11 cellular contexts compared by ENCODE assay signal in genomic region chr7:117827861-117828260, GRCh38. TPM values are rescaled to one million over a fixed set of nuclear protein-coding genes. Genes with fewer than 3 reads are reported as not detected.
DNase-seq lines count a peak whose midpoint lies in the region; FAIRE-seq and TF ChIP-seq lines count a peak whose summit lies in the region.
"Had no signal": no experiment of that assay in that cellular context is flagged by ENCODE, and none has a peak within 500 bp of the region (broad histone marks: within the 10 kb centered on the region; RNA-seq: fewer than 3 reads in every experiment).

No MANE protein-coding gene starts in this region.

- H3K4me1 Mint-ChIP-seq in activated CD4-positive, alpha-beta T cell treated with anti-CD3 and anti-CD28 coated beads, Interleukin-2, amount 10 ng/mL, durations not matched to agents 24 days and 14 days: no peaks in the 10 kb centered on the region

- POLR2A ChIA-PET in AG04449 (lab: Yijun Ruan, JAX): no interaction called here

- H3K9me3 Mint-ChIP-seq in activated CD4-positive, alpha-beta T cell treated with anti-CD3 and anti-CD28 coated beads, Interleukin-2, amount 10 ng/mL, durations not matched to agents 24 days and 14 days: no peaks in the 10 kb centered on the region

- H3K9ac ChIP-seq in HUES48 (ENCODE audit: low read depth, low read length): no peak overlapping the region

- intact Hi-C loops in activated CD4-positive, alpha-beta T cell treated with anti-CD3 and anti-CD28 coated beads, Interleukin-2, amount 10 ng/mL, durations not matched to agents 24 days and 14 days (cut with micrococcal nuclease): no loop called here

- CTCF ChIA-PET in AG04449 (lab: Yijun Ruan, JAX): no interaction called here

- TF ChIP-seq CTCF in AG04449 (IDR thresholded peaks at IDR 0.05; ENCODE audit: insufficient read depth, low read length, missing control alignments): no peak

- H3K4me3 ChIP-seq in AG04449 (ENCODE audit: low read depth, low read length) (no peak overlapping the region), HUES48 (ENCODE audit: low read depth, low read length) (no peak overlapping the region), small intestine (ENCODE audit: low read depth in 1 of 2, low read length in 2 of 2) (no peak overlapping the region)

- FAIRE-seq in small intestine (lab: Jason Lieb, UNC): no peak

- peaks cover 7% of the 10 kb centered on the region for H3K4me1 ChIP-seq in HUES48 (ENCODE audit: control insufficient read depth, insufficient read depth, low read length)
- H3K4me1 ChIP-seq in small intestine (ENCODE audit: control insufficient read depth in 2 of 2, insufficient read depth in 1 of 2, low read depth in 1 of 2, low read length in 1 of 2): peaks cover 0 to 6% of the 10 kb centered on the region in 2 donors

- no peaks in the 10 kb centered on the region for H3K36me3 ChIP-seq in HUES48 (ENCODE audit: control insufficient read depth, insufficient read depth, low read length)
- H3K36me3 ChIP-seq in small intestine (ENCODE audit: control insufficient read depth in 2 of 2, insufficient read depth in 2 of 2, low read length in 2 of 2): no peaks in the 10 kb centered on the region

- no peak overlapping the region for H3K27ac Mint-ChIP-seq in activated CD4-positive, alpha-beta T cell treated with anti-CD3 and anti-CD28 coated beads, Interleukin-2, amount 10 ng/mL, durations not matched to agents 24 days and 14 days

- WGBS in small intestine, 3 donors: 53 to 68% (median 56%) methylated on average over 2 of the region's 2 CpGs

- H3K27me3 Mint-ChIP-seq in activated CD4-positive, alpha-beta T cell treated with anti-CD3 and anti-CD28 coated beads, Interleukin-2, amount 10 ng/mL, durations not matched to agents 24 days and 14 days: peaks cover 2% of the 10 kb centered on the region

- DNase-seq in AG04449 (ENCODE audit: low read depth, low spot score) (peak; percentile 23), astrocyte of the hippocampus (ENCODE audit: low read depth, low spot score) (peak; percentile 87), kidney tubule cell (ENCODE audit: low spot score) (peak; percentile 86), small intestine (no peak)
- DNase-seq in activated CD4-positive, alpha-beta T cell treated with anti-CD3 and anti-CD28 coated beads, Interleukin-2, amount 10 ng/mL, durations not matched to agents 24 days and 14 days: no peak
- DNase-seq in stimulated activated CD4-positive, alpha-beta T cell treated with anti-CD3 and anti-CD28 coated beads, Interleukin-4, amount 100 ng/mL, for 24 hours: no peak
- DNase-seq in activated CD4-positive, alpha-beta T cell treated with anti-CD3 and anti-CD28 coated beads, Interleukin-2, amount 50 U/mL, for 48 hours: no peak
- DNase-seq: activated T-cell treated with anti-CD3 and anti-CD28 coated beads, Interleukin-2, amount 50 U/mL, for 48 hours had no signal

- H3K27me3 ChIP-seq in HUES48 (ENCODE audit: control insufficient read depth, insufficient read depth, low read length) (no peaks in the 10 kb centered on the region), small intestine (ENCODE audit: control insufficient read depth in 2 of 2, insufficient read depth in 2 of 2, low read length in 2 of 2) (no peaks in the 10 kb centered on the region)

- no peak overlapping the region for H3K4me3 Mint-ChIP-seq in activated CD4-positive, alpha-beta T cell treated with anti-CD3 and anti-CD28 coated beads, Interleukin-2, amount 10 ng/mL, durations not matched to agents 24 days and 14 days

- H3K9me3 ChIP-seq in HUES48 (ENCODE audit: control insufficient read depth, insufficient read depth, low read length) (no peaks in the 10 kb centered on the region), small intestine (ENCODE audit: control insufficient read depth, low read depth) (no peaks in the 10 kb centered on the region)

- H3K36me3 Mint-ChIP-seq in activated CD4-positive, alpha-beta T cell treated with anti-CD3 and anti-CD28 coated beads, Interleukin-2, amount 10 ng/mL, durations not matched to agents 24 days and 14 days (ENCODE audit: low read depth): no peaks in the 10 kb centered on the region

- H3K27ac ChIP-seq in HUES48 (ENCODE audit: low read depth, low read length) (peak overlapping the region; percentile 15), small intestine (ENCODE audit: low read depth in 1 of 2, low read length in 1 of 2) (no peak overlapping the region)
- H3K27ac ChIP-seq: C4-2B had no signal

RNA-seq across cellular contexts. Expression of gene CTTNBP2, which starts 45.4 kb away (rescaled TPM):
- total RNA-seq in activated CD4-positive, alpha-beta T cell treated with anti-CD3 and anti-CD28 coated beads, Interleukin-2, amount 10 ng/mL, durations not matched to agents 24 days and 14 days: not detected in 2 replicates
- polyA plus RNA-seq in small intestine: 1 to 10 TPM in 2 of 3 donors, under 1 TPM in 1; 0.45 to 2.7 (median 1.9) TPM
- total RNA-seq: T-helper 1 cell treated with Interleukin-12 subunit alpha and Interleukin-12 subunit beta and Interleukin-4 antibody, amounts not matched to agents 30 ng/mL and 1 ng/mL, for 36 hours had no signal

Comparison
In these comparisons a context has a peak if more than half of its experiments do, and no peak if none do; other contexts are left out.
1. DNase-seq: peak in AG04449 (single experiment), astrocyte of the hippocampus (single experiment) and kidney tubule cell (single experiment); none in activated CD4-positive, alpha-beta T cell treated with anti-CD3 and anti-CD28 coated beads, Interleukin-2, amount 10 ng/mL, durations not matched to agents 24 days and 14 days (single experiment), stimulated activated CD4-positive, alpha-beta T cell treated with anti-CD3 and anti-CD28 coated beads, Interleukin-4, amount 100 ng/mL, for 24 hours (single experiment), small intestine (single experiment) and activated CD4-positive, alpha-beta T cell treated with anti-CD3 and anti-CD28 coated beads, Interleukin-2, amount 50 U/mL, for 48 hours (0 of 2).